12 cellular contexts compared by ENCODE assay signal in genomic region chr5:148729182-148729581, GRCh38.
A peak's percentile ranks its signal among the peaks of the same experiment; 100 is the strongest.
DNase-seq lines count a peak whose midpoint lies in the region; ATAC-seq, FAIRE-seq and TF ChIP-seq lines count a peak whose summit lies in the region.
"Had no signal": no experiment of that assay in that cellular context is flagged by ENCODE, and none has a peak within 500 bp of the region (broad histone marks: within the 10 kb centered on the region; RNA-seq: fewer than 3 reads in every experiment).

No MANE protein-coding gene starts in this region.

- H3K4me3 ChIP-seq in Caco-2 (ENCODE audit: low read depth, low read length) (no peak overlapping the region), mesenchymal stem cell (ENCODE audit: insufficient read depth in 1 of 2, low read depth in 1 of 2, low read length in 2 of 2) (no peak overlapping the region)

- H3K4me2 ChIP-seq in mesenchymal stem cell (ENCODE audit: low read length, poor library complexity, severe bottlenecking), result no peak overlapping the region

- no peak overlapping the region for H2BK120ac ChIP-seq in mesenchymal stem cell (ENCODE audit: low read depth, low read length)

- TF ChIP-seq POLR2A in GM12892 (IDR thresholded peaks at IDR 0.05; ENCODE audit: low read depth, low read length), result no peak

- H3K18ac ChIP-seq in mesenchymal stem cell (ENCODE audit: low read depth in 1 of 2, low read length in 2 of 2), result no peak overlapping the region

- no peak overlapping the region for H2AFZ ChIP-seq in mesenchymal stem cell (ENCODE audit: low read depth, low read length)

- H2BK5ac ChIP-seq in mesenchymal stem cell (ENCODE audit: low read depth, low read length, poor library complexity, severe bottlenecking), result no peak overlapping the region

- H3K4ac ChIP-seq in mesenchymal stem cell (ENCODE audit: low read depth in 1 of 2, low read length in 2 of 2), result no peak overlapping the region

- peaks cover 15% of the 10 kb centered on the region for H3K27me3 Mint-ChIP-seq in Caco-2 (ENCODE audit: insufficient read depth, unreplicated experiment)

- H3K27ac ChIP-seq in VCaP, result no peak overlapping the region; the same call in 1 of the 2 replicates
- H3K27ac ChIP-seq in mesenchymal stem cell (ENCODE audit: low read length, poor library complexity, severe bottlenecking), result no peak overlapping the region

- FAIRE-seq in GM12892 (lab: Jason Lieb, UNC), result no peak
- FAIRE-seq: kidney had no signal

- H2AK5ac ChIP-seq in mesenchymal stem cell (ENCODE audit: low read length, severe bottlenecking), result no peak overlapping the region

- H3K4me1 ChIP-seq in Caco-2 (no peaks in the 10 kb centered on the region), mesenchymal stem cell (ENCODE audit: control insufficient read depth, insufficient read depth, low read depth, low read length) (peaks cover 4% of the 10 kb centered on the region)

- no peak overlapping the region for H2BK15ac ChIP-seq in mesenchymal stem cell (ENCODE audit: low read depth, poor library complexity, severe bottlenecking)

- no TSS peak for BruUV-seq in Caco-2 (replicated peaks; lab: Mats Ljungman, UMichigan)

- H2BK12ac ChIP-seq in mesenchymal stem cell (ENCODE audit: low read length in 2 of 2), result no peak overlapping the region

- H3K4me3 Mint-ChIP-seq in Caco-2 (ENCODE audit: unreplicated experiment), result no peak overlapping the region
- H3K4me3 Mint-ChIP-seq: effector memory CD8-positive, alpha-beta T cell had no signal

- H3K23ac ChIP-seq in mesenchymal stem cell (ENCODE audit: low read length in 2 of 2), result no peak overlapping the region

- H3K4me1 Mint-ChIP-seq in Caco-2 (ENCODE audit: low read depth, unreplicated experiment), result no peaks in the 10 kb centered on the region

- H3K9me3 Mint-ChIP-seq in Caco-2 (ENCODE audit: unreplicated experiment), result no peaks in the 10 kb centered on the region
- H3K9me3 Mint-ChIP-seq: effector memory CD8-positive, alpha-beta T cell had no signal

- H3K9ac ChIP-seq in mesenchymal stem cell (ENCODE audit: low read length), result no peak overlapping the region

- no peaks in the 10 kb centered on the region for H3K79me1 ChIP-seq in mesenchymal stem cell (replicated peaks; ENCODE audit: low read length, poor library complexity, severe bottlenecking)

- H3K14ac ChIP-seq in mesenchymal stem cell (ENCODE audit: low read length in 2 of 2), result no peak overlapping the region

- H3K9me3 ChIP-seq in Caco-2 (no peaks in the 10 kb centered on the region), mesenchymal stem cell (ENCODE audit: control insufficient read depth, low read length) (no peaks in the 10 kb centered on the region)

- no peaks in the 10 kb centered on the region for H3K36me3 ChIP-seq in Caco-2 (ENCODE audit: control insufficient read depth, insufficient read depth, low read length)
- no peaks in the 10 kb centered on the region for H3K36me3 ChIP-seq in mesenchymal stem cell (ENCODE audit: control insufficient read depth in 1 of 2, insufficient read depth in 2 of 2, low read depth in 1 of 2, low read length in 2 of 2)

- H3K27ac Mint-ChIP-seq in Caco-2 (ENCODE audit: unreplicated experiment), result no peak overlapping the region
- H3K27ac Mint-ChIP-seq: effector memory CD8-positive, alpha-beta T cell had no signal

- no peaks in the 10 kb centered on the region for H3K27me3 ChIP-seq in Caco-2 (replicated peaks; ENCODE audit: control insufficient read depth, insufficient read depth, low read length)
- peaks cover 10 to 13% of the 10 kb centered on the region in 2 experiments for H3K27me3 ChIP-seq in mesenchymal stem cell (ENCODE audit: control insufficient read depth in 1 of 2, insufficient read depth in 1 of 2, low read length in 2 of 2)

- TF ChIP-seq CTCF in Caco-2 (IDR thresholded peaks at IDR 0.05; ENCODE audit: insufficient read depth in 1 of 2, low read depth in 1 of 2, low read length in 1 of 2, severe bottlenecking in 1 of 2, unreplicated experiment in 1 of 2) (peak; percentile 9 to 18), VCaP (conservative IDR thresholded peaks at IDR 0.05) (peak; percentile 68)

- no peak overlapping the region for H4K8ac ChIP-seq in mesenchymal stem cell (ENCODE audit: low read length)

- H4K91ac ChIP-seq in mesenchymal stem cell (ENCODE audit: low read length), result no peak overlapping the region

- no peak for ATAC-seq in HG03108 (IDR thresholded peaks at IDR 0.05; ENCODE audit: unreplicated experiment)
- ATAC-seq in GM19328 (IDR thresholded peaks at IDR 0.05; ENCODE audit: unreplicated experiment), result no peak
- ATAC-seq in HG02763 (IDR thresholded peaks at IDR 0.05; ENCODE audit: unreplicated experiment), result no peak
- ATAC-seq: effector memory CD8-positive, alpha-beta T cell had no signal

- peak in 1 of 2 experiments; percentile 14 for DNase-seq in Caco-2
- DNase-seq in NCI-H1092 (lab: John Stamatoyannopoulos, UW), result peak; percentile 12
- DNase-seq in mesenchymal stem cell, result peak; percentile 15
- no peak for DNase-seq in GM12892 (ENCODE audit: insufficient read length)
- DNase-seq: activated CD4-positive, alpha-beta T cell treated with anti-CD3 and anti-CD28 coated beads, Interleukin-2, amount 50 U/mL, for 1 hour; effector memory CD8-positive, alpha-beta T cell; kidney; posterior cingulate gyrus had no signal

- POLR2A ChIA-PET in Caco-2 (lab: Charles Lee), result no interaction called here

- intact Hi-C loops in Caco-2 (cut with micrococcal nuclease; ENCODE audit: unreplicated experiment), result no loop called here

- CTCF ChIA-PET in Caco-2 (lab: Charles Lee), result no interaction called here

- no peaks in the 10 kb centered on the region for H3K36me3 Mint-ChIP-seq in Caco-2 (ENCODE audit: insufficient read depth, unreplicated experiment)
